In genomic region chr4:117965608-117966007, GRCh38 we compare ENCODE assay signal across 22 cellular contexts.
DNase-seq lines count a peak whose midpoint lies in the region; ATAC-seq and TF ChIP-seq lines count a peak whose summit lies in the region.
"Had no signal": no experiment of that assay in that cellular context is flagged by ENCODE, and none has a peak within 500 bp of the region (broad histone marks: within the 10 kb centered on the region; RNA-seq: fewer than 3 reads in every experiment).

No MANE protein-coding gene starts in this region.

- H3K27me3 Mint-ChIP-seq in H9 (ENCODE audit: low read depth), result no peaks in the 10 kb centered on the region
- H3K27me3 Mint-ChIP-seq: activated CD4-positive, alpha-beta memory T cell treated with anti-CD3 and anti-CD28 coated beads for 36 hours had no signal

- no peak overlapping the region for H2AFZ ChIP-seq in H9 (ENCODE audit: low read length)

- H3K23ac ChIP-seq in H9 (ENCODE audit: insufficient read length, low read depth, low read length), result no peak overlapping the region

- DNase-seq in NCI-H2171 treated with DMSO at 0.1 percent for 48 hours (lab: John Stamatoyannopoulos, UW), result peak; percentile 15
- DNase-seq in NCI-H2171 (lab: John Stamatoyannopoulos, UW), result no peak
- DNase-seq in adipocyte (ENCODE audit: low read depth), result peak; percentile 11
- peak; percentile 20 for DNase-seq in kidney glomerular epithelial cell (lab: John Stamatoyannopoulos, UW)
- peak; percentile 45 for DNase-seq in renal cortical epithelial cell (ENCODE audit: low read depth)
- no peak for DNase-seq in H9
- DNase-seq: activated CD4-positive, alpha-beta memory T cell treated with anti-CD3 and anti-CD28 coated beads for 36 hours; activated T-cell treated with anti-CD3 and anti-CD28 coated beads for 4 hours; GDM1; heart left ventricle; immature natural killer cell; lower lobe of right lung; MM.1S; NCI-H187; NCI-H524 treated with DMSO at 0.1 percent for 48 hours; Right ventricle myocardium superior had no signal

- H2BK20ac ChIP-seq in H9 (ENCODE audit: low read depth, low read length, poor library complexity, severe bottlenecking), result no peak overlapping the region

- no peak overlapping the region for H3K4me2 ChIP-seq in H9 (ENCODE audit: insufficient read depth, insufficient read length, low read length)
- H3K4me2 ChIP-seq: BLaER1 had no signal

- no peak overlapping the region for H3K56ac ChIP-seq in H9 (ENCODE audit: insufficient read length, low read depth, low read length)

- no peak overlapping the region for H3K14ac ChIP-seq in H9 (ENCODE audit: insufficient read depth, low read length)

- no peak overlapping the region for H4K8ac ChIP-seq in H9 (replicated peaks; ENCODE audit: insufficient read length, low read depth, low read length)

- no peak overlapping the region for H4K5ac ChIP-seq in H9 (ENCODE audit: insufficient read length, low read depth, low read length)

- H3K4me3 ChIP-seq in adipocyte (ENCODE audit: low read length), result no peak overlapping the region
- H3K4me3 ChIP-seq: ascending aorta, BLaER1, heart left ventricle, lower lobe of right lung had no signal

- no peak overlapping the region for H3K4ac ChIP-seq in H9 (ENCODE audit: low read depth, low read length)

- H3K79me2 ChIP-seq in H9 (ENCODE audit: insufficient read depth, low read length), result no peaks in the 10 kb centered on the region

- H3K79me1 ChIP-seq in H9 (ENCODE audit: insufficient read depth, low read depth, low read length, poor library complexity, severe bottlenecking), result no peaks in the 10 kb centered on the region

- H3K4me1 Mint-ChIP-seq in H9, result no peaks in the 10 kb centered on the region
- H3K4me1 Mint-ChIP-seq: immature natural killer cell had no signal

- no peak overlapping the region for H2AK5ac ChIP-seq in H9 (ENCODE audit: insufficient read length, low read length)

- no peaks in the 10 kb centered on the region for H4K20me1 ChIP-seq in H9 (ENCODE audit: control insufficient read depth, insufficient read depth, insufficient read length)
- H4K20me1 ChIP-seq: BLaER1 had no signal

- H3K9ac ChIP-seq in adipocyte (ENCODE audit: low read length) (no peak overlapping the region), H9 (ENCODE audit: extremely low read depth, insufficient read length, low read length) (no peak overlapping the region)
- H3K9ac ChIP-seq: BLaER1 had no signal

- H2BK120ac ChIP-seq in H9 (ENCODE audit: low read depth, low read length, poor library complexity, severe bottlenecking), result no peak overlapping the region

- H2BK5ac ChIP-seq in H9 (ENCODE audit: insufficient read length, low read length), result no peak overlapping the region

- H3K9me3 ChIP-seq in adipocyte (ENCODE audit: control insufficient read depth, low read length) (no peaks in the 10 kb centered on the region), H9 (ENCODE audit: control insufficient read depth, low read depth, low read length) (no peaks in the 10 kb centered on the region)
- H3K9me3 ChIP-seq: ascending aorta, BLaER1, lower lobe of right lung had no signal

- no peaks in the 10 kb centered on the region for H3K36me3 Mint-ChIP-seq in H9 (ENCODE audit: insufficient read depth in 1 of 3, low read depth in 3 of 3)
- H3K36me3 Mint-ChIP-seq: activated CD4-positive, alpha-beta memory T cell treated with anti-CD3 and anti-CD28 coated beads for 36 hours; immature natural killer cell had no signal

- no CpG with 5 or more reads among the region's 7 CpGs for WGBS in H9 (ENCODE audit: extremely low coverage, insufficient read length, low lambda C conversion rate)

- H3T11ph ChIP-seq in H9 (ENCODE audit: low read length), result no peak overlapping the region

- no peak overlapping the region for H3K27ac Mint-ChIP-seq in H9
- H3K27ac Mint-ChIP-seq: activated CD4-positive, alpha-beta memory T cell treated with anti-CD3 and anti-CD28 coated beads for 36 hours; immature natural killer cell had no signal

- H3K27ac ChIP-seq in H9 (ENCODE audit: insufficient read length, low read depth, low read length), result no peak overlapping the region
- H3K27ac ChIP-seq: ascending aorta, BLaER1, heart left ventricle, lower lobe of right lung had no signal

- no peaks in the 10 kb centered on the region for H3K23me2 ChIP-seq in H9 (ENCODE audit: insufficient read length, low read depth, low read length, poor library complexity, severe bottlenecking)

- no peak overlapping the region for H2BK12ac ChIP-seq in H9 (ENCODE audit: insufficient read length, low read depth, low read length)

- H3K9me3 Mint-ChIP-seq in H9, result peaks cover 0 to 3% of the 10 kb centered on the region in 2 experiments; a peak in 1 of 5 replicates

- no peak overlapping the region for H3K18ac ChIP-seq in H9 (ENCODE audit: insufficient read length, low read depth, low read length)

- H3K27me3 ChIP-seq in adipocyte (replicated peaks; ENCODE audit: control insufficient read depth, insufficient read depth, low read length) (no peaks in the 10 kb centered on the region), H9 (ENCODE audit: insufficient read depth, low read length) (no peaks in the 10 kb centered on the region)
- H3K27me3 ChIP-seq: ascending aorta, BLaER1, heart left ventricle had no signal

- TF ChIP-seq CTCF in H9 (conservative IDR thresholded peaks at IDR 0.05), result no peak

- no peak overlapping the region for H2BK15ac ChIP-seq in H9 (ENCODE audit: low read depth, low read length)

- H3K4me3 Mint-ChIP-seq in H9, result no peak overlapping the region
- H3K4me3 Mint-ChIP-seq: activated CD4-positive, alpha-beta memory T cell treated with anti-CD3 and anti-CD28 coated beads for 36 hours; immature natural killer cell had no signal

- ATAC-seq in GM21723 (IDR thresholded peaks at IDR 0.05; ENCODE audit: unreplicated experiment) (no peak), GM21423 (IDR thresholded peaks at IDR 0.05; ENCODE audit: unreplicated experiment) (no peak)
- ATAC-seq: HCT116, heart left ventricle, HepG2, lower lobe of right lung had no signal

- H3K36me3 ChIP-seq in adipocyte (ENCODE audit: control insufficient read depth, insufficient read depth, low read length, severe bottlenecking), result no peaks in the 10 kb centered on the region
- H3K36me3 ChIP-seq: ascending aorta, BLaER1, heart left ventricle, lower lobe of right lung had no signal

- H3K4me1 ChIP-seq in adipocyte (ENCODE audit: control insufficient read depth, insufficient read depth, low read length), result no peaks in the 10 kb centered on the region
- no peaks in the 10 kb centered on the region for H3K4me1 ChIP-seq in H9 (ENCODE audit: insufficient read depth, low read length)
- H3K4me1 ChIP-seq: ascending aorta, BLaER1, heart left ventricle, lower lobe of right lung had no signal

- no peak overlapping the region for H4K91ac ChIP-seq in H9 (ENCODE audit: insufficient read length, low read depth, low read length)

Comparison
In these comparisons a context has a peak if more than half of its experiments do, and no peak if none do; other contexts are left out.
1. DNase-seq: peak in NCI-H2171 treated with DMSO at 0.1 percent for 48 hours (single experiment), adipocyte (single experiment), kidney glomerular epithelial cell (single experiment) and renal cortical epithelial cell (single experiment); none in NCI-H2171 (single experiment) and H9 (single experiment).